8 cellular contexts compared by ENCODE assay signal in the genomic region with DNA sequence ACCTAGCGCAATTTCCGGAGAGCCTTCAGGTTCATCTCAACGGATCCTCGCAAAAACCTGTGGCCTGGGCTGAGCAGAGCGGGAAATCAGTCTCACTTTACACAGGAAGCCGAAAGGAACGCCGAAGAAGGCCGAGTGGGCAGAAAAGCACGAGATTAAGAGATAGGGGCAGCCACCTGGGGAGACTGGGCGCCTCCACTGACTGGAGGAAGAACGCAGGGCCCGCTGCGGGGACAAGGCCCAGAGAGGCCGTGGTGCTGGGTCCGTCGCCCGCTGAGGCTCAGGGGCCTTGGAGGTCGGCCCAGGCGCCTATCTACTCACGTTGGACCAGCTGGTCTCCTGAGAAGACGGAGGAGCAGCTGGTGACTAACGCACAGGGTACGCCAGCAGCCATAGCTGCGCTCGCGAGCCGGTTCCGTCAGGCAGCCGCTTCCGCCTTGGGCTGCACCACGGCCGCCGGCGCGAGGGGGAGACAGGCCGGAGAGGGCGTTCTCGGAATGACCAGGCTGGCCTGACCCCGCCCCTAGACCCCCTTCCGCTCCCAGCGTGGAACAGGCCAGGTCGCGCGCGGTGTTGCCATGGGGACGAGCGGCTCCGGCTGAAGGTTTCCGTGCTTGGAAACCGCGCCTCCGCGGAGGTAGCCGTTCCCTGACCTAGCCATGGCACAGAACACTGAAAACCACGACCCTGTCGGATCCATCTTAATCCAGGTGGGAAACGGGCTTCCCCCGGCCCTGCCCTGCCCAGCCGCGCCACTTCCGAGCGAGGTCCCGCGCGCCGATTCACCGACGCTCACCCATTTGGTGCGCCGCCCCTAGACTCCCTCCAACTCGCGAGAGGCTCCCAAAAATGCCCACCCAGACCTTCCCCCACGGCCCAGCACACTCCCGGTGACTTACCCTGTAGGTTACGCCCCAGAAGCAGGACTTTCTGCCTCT. TPM values are rescaled to one million over a fixed set of nuclear protein-coding genes. Genes with fewer than 3 reads are reported as not detected.
A peak's percentile ranks its signal among the peaks of the same experiment; 100 is the strongest.
DNase-seq lines count a peak whose midpoint lies in the region; ATAC-seq, FAIRE-seq and TF ChIP-seq lines count a peak whose summit lies in the region.

AAGAB (minus strand) TSS at position 424 of the 938 bp plus-strand sequence; CDS start at position 394, 30 bp downstream.
IQCH (plus strand) TSS at position 549 of the 938 bp plus-strand sequence; CDS start at position 660, 111 bp downstream.

- no peaks in the 10 kb centered on the region for H3K4me1 ChIP-seq in BE2C

- peak within 1 kb of the TSS; percentile 61 for H3K27ac ChIP-seq in cingulate gyrus (ENCODE audit: low read depth, low read length)

- no peaks in the 10 kb centered on the region for H3K9me3 ChIP-seq in BE2C

- peak; percentile 99 for DNase-seq in BE2C
- DNase-seq in GM19239 (ENCODE audit: insufficient read length, low spot score): peak; percentile 93
- peak; percentile 71 for DNase-seq in NCI-H510A treated with DMSO at 0.1 percent for 48 hours (lab: John Stamatoyannopoulos, UW)
- DNase-seq in activated CD4-positive, alpha-beta T cell treated with anti-CD3 and anti-CD28 coated beads for 4 hours: peak; percentile 96 to 97
- DNase-seq in kidney tubule cell (ENCODE audit: low spot score): peak; percentile 98
- peak; percentile 89 to 96 for DNase-seq in stimulated activated CD4-positive, alpha-beta T cell treated with anti-CD3 and anti-CD28 coated beads, Interleukin-1b, Interleukin-23, amount 100 ng/mL, for 1 hour (ENCODE audit: low read depth in 2 of 2)

- no peaks in the 10 kb centered on the region for H3K27me3 ChIP-seq in BE2C

- H3K36me3 ChIP-seq in BE2C: no peaks in the 10 kb centered on the region

- ATAC-seq in HG03442 (IDR thresholded peaks at IDR 0.05; ENCODE audit: unreplicated experiment): peak; percentile 95

- H3K4me3 ChIP-seq in BE2C (ENCODE audit: low read depth, low read length): peak within 1 kb of the TSS; percentile 90

- FAIRE-seq in GM19239 (lab: Jason Lieb, UNC): peak; percentile 96

- no peak; the same call in 1 of the 2 replicates for TF ChIP-seq CTCF in BE2C (IDR thresholded peaks at IDR 0.05; ENCODE audit: low read depth, low read length)

RNA-seq across cellular contexts. Expression of gene AAGAB, which starts in this region (rescaled TPM):
- polyA plus RNA-seq in BE2C (2012; ENCODE audit: insufficient read depth, insufficient read length, low read depth): 55.1 TPM

RNA-seq across cellular contexts. Expression of gene IQCH, which starts in this region (rescaled TPM):
- not detected for polyA plus RNA-seq in BE2C (2012; ENCODE audit: insufficient read depth, insufficient read length, low read depth)

Comparison
In these comparisons a context has a peak if more than half of its experiments do, and no peak if none do; other contexts are left out.
1. Peak in every context shown above with its lines: DNase-seq, ATAC-seq, H3K4me3 ChIP-seq and H3K27ac ChIP-seq.